10 cellular contexts compared by ENCODE assay signal in the genomic region with DNA sequence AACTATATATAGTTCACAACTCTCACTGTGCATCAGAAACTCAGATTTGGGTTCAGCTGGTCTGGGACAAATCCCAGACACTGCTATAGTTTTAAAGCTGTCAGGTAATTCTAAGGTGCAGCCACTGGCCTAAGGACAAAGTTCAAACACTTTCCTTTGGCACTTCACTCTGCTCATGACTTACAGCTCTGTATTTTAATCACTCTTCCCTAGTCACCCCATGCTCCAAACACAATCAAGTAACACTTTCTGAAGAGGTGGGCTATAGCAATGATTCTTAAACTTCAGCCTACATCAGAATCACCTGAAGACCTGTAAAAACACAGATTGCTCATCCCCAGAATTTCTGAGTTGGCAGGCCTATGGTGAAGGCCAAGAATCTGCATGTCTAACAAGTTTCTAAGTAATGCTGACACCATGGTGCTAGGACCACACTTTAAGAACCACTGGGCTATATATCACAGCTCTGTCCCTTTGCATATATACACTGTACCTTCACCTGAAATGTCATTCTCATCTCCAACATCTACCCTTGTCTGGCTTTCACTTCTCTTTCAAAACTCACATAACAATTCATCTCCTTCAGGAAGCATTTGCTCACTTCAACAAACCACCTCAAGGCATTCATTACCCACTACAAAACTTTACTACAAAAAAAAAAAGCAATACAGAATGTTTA. TPM values are rescaled to one million over a fixed set of nuclear protein-coding genes. Genes with fewer than 3 reads are reported as not detected.
A peak's percentile ranks its signal among the peaks of the same experiment; 100 is the strongest.
DNase-seq lines count a peak whose midpoint lies in the region; ATAC-seq and TF ChIP-seq lines count a peak whose summit lies in the region.
"Had no signal": no experiment of that assay in that cellular context is flagged by ENCODE, and none has a peak within 500 bp of the region (broad histone marks: within the 10 kb centered on the region; RNA-seq: fewer than 3 reads in every experiment).

No MANE protein-coding gene starts in this region.

- ATAC-seq in GM19455 (IDR thresholded peaks at IDR 0.05; ENCODE audit: unreplicated experiment) (peak; percentile 65), HG03103 (IDR thresholded peaks at IDR 0.05; ENCODE audit: low read depth, unreplicated experiment) (peak; percentile 66), left colon (peak; percentile 92)

- peaks cover 5 to 25% of the 10 kb centered on the region in 2 donors for H3K4me1 ChIP-seq in ascending aorta

- H3K27ac ChIP-seq in ascending aorta = no peak overlapping the region
- no peak overlapping the region for H3K27ac ChIP-seq in coronary artery

- H3K27me3 ChIP-seq in ascending aorta = no peaks in the 10 kb centered on the region

- H3K9me3 ChIP-seq in ascending aorta = no peaks in the 10 kb centered on the region

- DNase-seq in GM12865 (ENCODE audit: low read depth) = peak; percentile 56
- DNase-seq in left colon = no peak
- DNase-seq in kidney glomerular epithelial cell (lab: John Stamatoyannopoulos, UW) = no peak
- no peak for DNase-seq in NCI-H526 treated with DMSO at 0.1 percent for 48 hours (lab: John Stamatoyannopoulos, UW)
- DNase-seq in ascending aorta (ENCODE audit: low spot score in 2 of 2) = no peak
- DNase-seq in coronary artery (ENCODE audit: low spot score) = no peak
- DNase-seq: NCI-H1092 treated with DMSO at 0.1 percent for 48 hours, OCI-M1 had no signal

- H3K36me3 ChIP-seq in ascending aorta = no peaks in the 10 kb centered on the region

- intact Hi-C loops in left colon (cut with DNase I, micrococcal nuclease) (no loop called here), ascending aorta (cut with DNase I) (no loop called here)

- H3K4me3 ChIP-seq in GM12865 (ENCODE audit: low read depth, low read length) (no peak overlapping the region), ascending aorta (no peak overlapping the region), coronary artery (no peak overlapping the region)

- no peak for TF ChIP-seq CTCF in GM12865 (IDR thresholded peaks at IDR 0.05; ENCODE audit: insufficient read depth, low read depth, low read length, missing control alignments)
- no peak for TF ChIP-seq CTCF in ascending aorta (IDR thresholded peaks at IDR 0.05)
- no peak for TF ChIP-seq CTCF in coronary artery (IDR thresholded peaks at IDR 0.05)

RNA-seq across cellular contexts. Expression of a gene that starts 21.4 kb away (rescaled TPM):
- total RNA-seq in left colon = 10 to 100 TPM; 41.7 to 56.2 TPM
- 27.2 TPM for total RNA-seq in ascending aorta
